8 cellular contexts compared by ENCODE assay signal in the genomic region with DNA sequence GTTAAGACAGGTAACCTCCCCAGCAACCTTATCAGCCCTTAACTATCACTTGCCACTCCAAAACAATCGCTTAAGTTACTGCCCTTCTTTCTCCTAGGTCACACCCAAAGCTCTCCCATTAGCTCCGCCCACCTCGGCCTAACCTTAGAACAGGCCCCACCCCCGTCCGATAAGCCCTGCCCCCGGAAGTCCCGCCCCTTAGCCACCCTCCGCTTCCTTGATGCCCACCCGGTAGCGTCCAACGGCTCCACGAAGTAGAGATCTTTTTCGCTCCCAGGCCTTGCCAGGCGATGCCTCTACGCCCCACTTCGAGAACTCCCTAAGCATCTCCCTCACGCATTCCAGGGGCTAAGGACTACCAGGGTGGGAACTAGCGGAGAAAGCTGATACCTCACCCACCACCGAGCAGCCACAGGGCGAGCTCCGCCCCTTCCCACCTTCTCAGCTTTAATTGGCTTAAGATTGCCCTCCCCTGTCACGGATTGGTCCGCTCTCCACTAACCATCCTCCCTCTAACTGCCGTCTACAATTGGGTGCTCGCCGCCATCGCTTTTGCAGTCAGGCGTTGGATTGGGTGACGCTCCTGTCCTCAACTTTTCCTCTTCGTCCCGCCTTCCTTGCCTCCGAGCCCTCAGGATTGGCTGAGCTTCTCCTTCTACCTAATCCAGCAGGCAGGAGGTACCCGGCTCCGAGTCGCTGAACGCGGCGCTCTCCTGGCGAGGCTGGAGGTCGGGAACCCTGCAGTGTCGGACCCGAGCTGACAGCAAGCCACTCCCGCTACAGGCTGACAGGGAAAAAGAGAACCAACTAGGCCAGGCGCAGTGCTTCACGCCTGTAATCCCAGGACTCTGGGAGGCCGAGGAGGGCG. TPM values are rescaled to one million over a fixed set of nuclear protein-coding genes. Genes with fewer than 3 reads are reported as not detected.
DNase-seq lines count a peak whose midpoint lies in the region; ATAC-seq, FAIRE-seq and TF ChIP-seq lines count a peak whose summit lies in the region.

Gene ZBTB3, minus strand, starts transcription at position 425 of the 868 bp plus-strand sequence. CDS start 496 bp downstream, outside the sequence.

- peak within 1 kb of the TSS; percentile 60 for H3K27ac ChIP-seq in OCI-LY7 (ENCODE audit: low read depth, low read length, poor library complexity, severe bottlenecking)
- peak within 1 kb of the TSS; percentile 73 for H3K27ac ChIP-seq in epithelial cell of prostate

- peak within 1 kb of the TSS; percentile 66 for H3K4me2 ChIP-seq in OCI-LY7 (ENCODE audit: low read length)

- no peaks in the 10 kb centered on the region for H4K20me1 ChIP-seq in OCI-LY7 (ENCODE audit: insufficient read depth, low read length)

- POLR2A ChIA-PET in OCI-LY7 (lab: Charles Lee), result interaction anchor here (0.6 to 2.0 kb wide), 37 partner anchors 9 to 856 kb away, joined by 3 to 16 read pairs (median 4); partner anchors contain the start of genes C11orf98, CSKMT, EEF1G and HNRNPUL2

- BruUV-seq in OCI-LY7 (replicated peaks; lab: Mats Ljungman, UMichigan), result no TSS peak

- intact Hi-C loops in OCI-LY7 (cut with micrococcal nuclease; ENCODE audit: unreplicated experiment), result no loop called here
- intact Hi-C loops in mucosa of descending colon (cut with DNase I, micrococcal nuclease), result no loop called here

- no peaks in the 10 kb centered on the region for H3K9me3 ChIP-seq in OCI-LY7 (ENCODE audit: low read length)
- no peaks in the 10 kb centered on the region for H3K9me3 ChIP-seq in mucosa of descending colon

- TF ChIP-seq CTCF in D721Med (IDR thresholded peaks at IDR 0.05; ENCODE audit: insufficient read depth, missing control alignments) (no peak), OCI-LY7 (conservative IDR thresholded peaks at IDR 0.05; ENCODE audit: low read length) (no peak), mucosa of descending colon (IDR thresholded peaks at IDR 0.05) (no peak)

- no peaks in the 10 kb centered on the region for H3K79me2 ChIP-seq in OCI-LY7 (ENCODE audit: insufficient read depth, low read depth, low read length)

- CTCF ChIA-PET in OCI-LY7 (lab: Charles Lee; ENCODE audit: unreplicated experiment), result interaction anchor here (0.6 to 1.5 kb wide), 4 partner anchors 24 to 130 kb away, joined by 3 to 5 read pairs (median 4); no protein-coding TSS in a partner anchor

- peak; percentile 82 for DNase-seq in D721Med (ENCODE audit: insufficient read length, low spot score)
- peak; percentile 90 for DNase-seq in HuH-7.5 (ENCODE audit: low spot score)
- peak; percentile 99 for DNase-seq in OCI-LY7 (ENCODE audit: low spot score)
- DNase-seq in activated T-cell treated with anti-CD3 and anti-CD28 coated beads for 24 hours (ENCODE audit: low read depth), result peak; percentile 95
- peak; percentile 97 for DNase-seq in epithelial cell of prostate (ENCODE audit: low read depth, low spot score)
- DNase-seq in mucosa of descending colon, result peak; percentile 97 to 98 (median 97)
- DNase-seq in stimulated activated CD8-positive, alpha-beta memory T cell treated with anti-CD3 and anti-CD28 coated beads, Interleukin-4, amount 100 ng/mL, for 24 hours (ENCODE audit: low read depth), result peak; percentile 90

- H3K4me3 ChIP-seq in OCI-LY7 (ENCODE audit: low read depth, low read length, poor library complexity, severe bottlenecking) (peak within 1 kb of the TSS; percentile 71), mucosa of descending colon (peak within 1 kb of the TSS; percentile 16)

- peak within 1 kb of the TSS; percentile 37 for H2AFZ ChIP-seq in OCI-LY7 (ENCODE audit: low read length)

- no peaks in the 10 kb centered on the region for H3K9me2 ChIP-seq in OCI-LY7 (ENCODE audit: insufficient read depth, low read length)

- H3K4me1 ChIP-seq in OCI-LY7 (ENCODE audit: insufficient read depth, low read length, poor library complexity, severe bottlenecking) (peaks cover 20% of the 10 kb centered on the region), mucosa of descending colon (ENCODE audit: low read depth) (peaks cover 13% of the 10 kb centered on the region)

- ATAC-seq in GM21526 (IDR thresholded peaks at IDR 0.05; ENCODE audit: low FRiP score, unreplicated experiment) (peak; percentile 86), mucosa of descending colon (peak; percentile 96)

- FAIRE-seq in D721Med (lab: Jason Lieb, UNC), result no peak

- no peaks in the 10 kb centered on the region for H3K36me3 ChIP-seq in OCI-LY7 (ENCODE audit: insufficient read depth, low read length)
- no peaks in the 10 kb centered on the region for H3K36me3 ChIP-seq in mucosa of descending colon (ENCODE audit: low read depth)

RNA-seq across cellular contexts. Expression of gene ZBTB3, which starts in this region (rescaled TPM):
- total RNA-seq in OCI-LY7 (2014; rRNA removed; shearing (Covaris generic)), result 11.1 and 11.8 TPM in 2 replicates
- total RNA-seq in OCI-LY7 (2022) (10.7 and 11.3 TPM in 2 replicates), mucosa of descending colon (10 to 100 TPM; 10.9 to 15.6 (median 13.0) TPM)

Comparison
In these comparisons a context has a peak if more than half of its experiments do, and no peak if none do; other contexts are left out.
1. Peak in every context shown above with its lines: DNase-seq, ATAC-seq, H3K4me3 ChIP-seq and H3K27ac ChIP-seq.